ENCODE assay signal across 1 cellular context in the genomic region with DNA sequence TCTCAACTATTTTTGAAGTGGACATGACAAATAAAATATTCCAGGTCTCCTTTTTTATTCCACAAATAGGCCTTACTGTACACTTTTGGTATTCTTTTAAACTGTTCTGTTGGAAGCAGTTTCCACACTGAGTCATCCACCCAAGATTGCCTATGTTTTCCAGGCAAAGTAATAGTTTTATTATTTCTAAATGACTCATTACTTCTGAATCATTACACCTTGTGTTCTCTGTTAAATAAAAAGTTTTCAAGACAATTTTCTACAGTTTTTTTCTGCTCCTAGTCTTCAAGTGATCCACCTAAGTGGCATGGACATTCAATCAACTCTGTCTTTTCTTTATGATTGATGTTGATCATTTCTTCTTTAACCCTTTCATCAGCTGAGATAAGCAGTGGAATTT.
TF ChIP-seq lines count a peak whose summit lies in the region.

No MANE protein-coding gene starts in this region.

TF ChIP-seq in IMR-90, 13 proteins besides CTCF, POLR2A, EP300 and RAD21 (continued from another document):
- TF ChIP-seq MAZ (IDR thresholded peaks at IDR 0.05; ENCODE audit: borderline replicate concordance, low read depth, low read length) (no peak), CHD1 (IDR thresholded peaks at IDR 0.05; ENCODE audit: low read depth, low read length) (no peak), RCOR1 (IDR thresholded peaks at IDR 0.05; ENCODE audit: insufficient replicate concordance, low read length) (no peak), CEBPB (IDR thresholded peaks at IDR 0.05; ENCODE audit: low read depth, low read length) (peak; percentile 58), MAFK (IDR thresholded peaks at IDR 0.05; ENCODE audit: low read depth, low read length) (0 out of 2 replicates have a peak, but pooled peaks have one; percentile 15), FOS (IDR thresholded peaks at IDR 0.05; ENCODE audit: low read depth, low read length) (peak; percentile 92), BHLHE40 (IDR thresholded peaks at IDR 0.05; ENCODE audit: low read depth, low read length) (peak; percentile 25; the same call in 1 of the 2 replicates), NFE2L2 (IDR thresholded peaks at IDR 0.05; ENCODE audit: low read depth, low read length) (no peak), MXI1 (IDR thresholded peaks at IDR 0.05; ENCODE audit: borderline replicate concordance, low read depth, low read length) (no peak)
- TF ChIP-seq, protein P1, sequence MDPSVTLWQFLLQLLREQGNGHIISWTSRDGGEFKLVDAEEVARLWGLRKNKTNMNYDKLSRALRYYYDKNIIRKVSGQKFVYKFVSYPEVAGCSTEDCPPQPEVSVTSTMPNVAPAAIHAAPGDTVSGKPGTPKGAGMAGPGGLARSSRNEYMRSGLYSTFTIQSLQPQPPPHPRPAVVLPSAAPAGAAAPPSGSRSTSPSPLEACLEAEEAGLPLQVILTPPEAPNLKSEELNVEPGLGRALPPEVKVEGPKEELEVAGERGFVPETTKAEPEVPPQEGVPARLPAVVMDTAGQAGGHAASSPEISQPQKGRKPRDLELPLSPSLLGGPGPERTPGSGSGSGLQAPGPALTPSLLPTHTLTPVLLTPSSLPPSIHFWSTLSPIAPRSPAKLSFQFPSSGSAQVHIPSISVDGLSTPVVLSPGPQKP (IDR thresholded peaks at IDR 0.05; ENCODE audit: borderline replicate concordance, low read depth, low read length): no peak
- TF ChIP-seq, protein P2, sequence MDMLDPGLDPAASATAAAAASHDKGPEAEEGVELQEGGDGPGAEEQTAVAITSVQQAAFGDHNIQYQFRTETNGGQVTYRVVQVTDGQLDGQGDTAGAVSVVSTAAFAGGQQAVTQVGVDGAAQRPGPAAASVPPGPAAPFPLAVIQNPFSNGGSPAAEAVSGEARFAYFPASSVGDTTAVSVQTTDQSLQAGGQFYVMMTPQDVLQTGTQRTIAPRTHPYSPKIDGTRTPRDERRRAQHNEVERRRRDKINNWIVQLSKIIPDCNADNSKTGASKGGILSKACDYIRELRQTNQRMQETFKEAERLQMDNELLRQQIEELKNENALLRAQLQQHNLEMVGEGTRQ (IDR thresholded peaks at IDR 0.05; ENCODE audit: low read depth, low read length): no peak
